8 cellular contexts compared by ENCODE assay signal in genomic region chr6:105591053-105591452, GRCh38.
DNase-seq lines count a peak whose midpoint lies in the region; ATAC-seq and TF ChIP-seq lines count a peak whose summit lies in the region.

No MANE protein-coding gene starts in this region.

- in situ Hi-C loops in KBM-7 (cut with MboI; ENCODE audit: low pct_unique_long_range_greater_than_20kb, low sequenced_read_pairs) = no loop called here

- no peak for TF ChIP-seq CTCF in GM10248 (IDR thresholded peaks at IDR 0.05; ENCODE audit: control extremely low read depth, extremely low read depth, low read depth, missing control alignments)
- no peak for TF ChIP-seq CTCF in choroid plexus epithelial cell (conservative IDR thresholded peaks at IDR 0.05; ENCODE audit: low read depth, low read length)
- TF ChIP-seq CTCF in dorsolateral prefrontal cortex (IDR thresholded peaks at IDR 0.05 in 54 of 56, conservative IDR thresholded peaks at IDR 0.05 in 2 of 56; ENCODE audit: low read depth in 1 of 56, partially characterized antibody in 56 of 56) = no peak

- peak; percentile 97 for ATAC-seq in GM21529 (IDR thresholded peaks at IDR 0.05; ENCODE audit: unreplicated experiment)

- DNase-seq in GM10248 (ENCODE audit: extremely low spot score) (peak; percentile 48), KBM-7 (peak; percentile 35), choroid plexus epithelial cell (ENCODE audit: low read depth) (peak; percentile 49), cardiac septum (ENCODE audit: low spot score) (no peak), OCI-M2 (lab: John Stamatoyannopoulos, UW; ENCODE audit: unreplicated experiment) (no peak), dorsolateral prefrontal cortex (no peak), DMS 273 (lab: John Stamatoyannopoulos, UW; ENCODE audit: unreplicated experiment) (no peak)

- intact Hi-C loops in cardiac septum (cut with DNase I) (no loop called here), dorsolateral prefrontal cortex (cut with DNase I) (no loop called here)

- CTCF ChIA-PET in GM10248 (lab: Yijun Ruan, JAX) = interaction anchor here (0.7 to 1.9 kb wide), 5 partner anchors 10 to 44 kb away, joined by 3 to 5 read pairs (median 3); no protein-coding TSS in a partner anchor

- H3K27ac ChIP-seq in dorsolateral prefrontal cortex = peak overlapping the region in 1 of 59 donors; percentile 37

- no peaks in the 10 kb centered on the region for H3K27me3 ChIP-seq in dorsolateral prefrontal cortex

- POLR2A ChIA-PET in GM10248 (lab: Yijun Ruan, JAX) = no interaction called here

- H3K4me3 ChIP-seq in choroid plexus epithelial cell (ENCODE audit: low read depth, low read length) (no peak overlapping the region), dorsolateral prefrontal cortex (no peak overlapping the region)

Comparison
In these comparisons a context has a peak if more than half of its experiments do, and no peak if none do; other contexts are left out.
1. DNase-seq: peak in GM10248 (single experiment), KBM-7 (single experiment) and choroid plexus epithelial cell (single experiment); none in cardiac septum (single experiment), OCI-M2 (single experiment), dorsolateral prefrontal cortex (0 of 10) and DMS 273 (single experiment).